Comparison of ENCODE assay signal across 8 cellular contexts in the genomic region with DNA sequence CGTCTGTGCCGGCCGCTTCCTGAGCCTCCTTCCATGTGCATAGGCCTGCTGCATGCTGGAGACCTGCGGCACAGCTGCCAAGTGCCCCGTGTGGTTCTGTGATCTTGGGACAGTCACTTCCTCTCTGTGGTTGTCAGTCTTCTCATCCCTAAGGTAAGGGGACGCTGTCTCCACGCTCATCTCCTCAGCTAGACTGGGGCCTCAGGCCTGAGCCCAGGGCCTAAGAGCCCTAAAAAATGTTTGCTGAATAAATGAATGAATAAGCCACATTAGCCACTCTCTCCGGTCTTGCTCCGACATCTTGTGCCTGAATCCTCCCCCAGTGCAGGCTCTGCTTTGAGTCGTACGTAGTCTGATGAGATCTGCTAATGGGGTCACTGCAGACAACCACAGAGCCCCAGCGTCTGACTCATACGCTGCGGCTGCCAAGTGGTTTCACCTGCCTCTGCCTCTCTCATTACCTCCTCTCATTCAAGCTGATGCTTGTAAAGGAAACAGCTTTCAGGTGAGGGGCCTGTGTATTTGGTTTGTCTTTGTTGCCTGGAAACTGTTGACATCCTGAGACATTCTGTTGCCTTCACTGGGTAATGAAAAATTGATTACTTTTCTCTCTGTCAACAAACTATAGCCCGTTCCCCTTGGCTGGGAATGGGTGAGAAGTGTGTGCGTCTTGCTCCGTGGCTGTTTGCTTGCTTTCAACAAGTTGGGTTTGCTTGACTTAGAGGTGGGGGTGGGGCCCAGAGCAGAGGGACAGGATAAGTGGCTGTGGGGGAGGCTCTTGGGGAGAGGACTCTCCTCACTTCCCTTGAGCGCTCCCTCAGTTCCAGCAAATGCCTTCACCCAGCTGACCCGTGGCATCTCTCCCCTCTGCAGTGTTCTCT. TPM values are rescaled to one million over a fixed set of nuclear protein-coding genes. Genes with fewer than 3 reads are reported as not detected.
DNase-seq lines count a peak whose midpoint lies in the region; ATAC-seq and TF ChIP-seq lines count a peak whose summit lies in the region.

No MANE protein-coding gene starts in this region.

- H3K27ac ChIP-seq in smooth muscle cell (ENCODE audit: low read depth) (peak overlapping the region; percentile 91), left ventricle myocardium inferior (replicated peaks) (no peak overlapping the region), dorsolateral prefrontal cortex (no peak overlapping the region)

- H3K36me3 ChIP-seq in smooth muscle cell (ENCODE audit: low read depth) (no peaks in the 10 kb centered on the region), left ventricle myocardium inferior (no peaks in the 10 kb centered on the region)

- no peaks in the 10 kb centered on the region for H3K9me3 Mint-ChIP-seq in endothelial cell (ENCODE audit: unreplicated experiment)

- H3K27me3 ChIP-seq in smooth muscle cell (ENCODE audit: low read depth) (no peaks in the 10 kb centered on the region), left ventricle myocardium inferior (ENCODE audit: low read depth) (no peaks in the 10 kb centered on the region), dorsolateral prefrontal cortex (no peaks in the 10 kb centered on the region)

- peak; percentile 75 for ATAC-seq in GM21529 (IDR thresholded peaks at IDR 0.05; ENCODE audit: unreplicated experiment)

- H3K27me3 Mint-ChIP-seq in endothelial cell (ENCODE audit: unreplicated experiment), result no peaks in the 10 kb centered on the region

- H3K36me3 Mint-ChIP-seq in endothelial cell (ENCODE audit: low read depth, unreplicated experiment), result no peaks in the 10 kb centered on the region

- H3K9me3 ChIP-seq in smooth muscle cell (replicated peaks; ENCODE audit: low read depth), result no peaks in the 10 kb centered on the region
- H3K9me3 ChIP-seq in left ventricle myocardium inferior (replicated peaks), result no peaks in the 10 kb centered on the region

- H3K79me2 ChIP-seq in smooth muscle cell (ENCODE audit: low read depth), result no peaks in the 10 kb centered on the region

- no peak overlapping the region for H3K4me3 ChIP-seq in smooth muscle cell
- no peak overlapping the region for H3K4me3 ChIP-seq in left ventricle myocardium inferior
- no peak overlapping the region for H3K4me3 ChIP-seq in dorsolateral prefrontal cortex

- H4K20me1 ChIP-seq in smooth muscle cell (ENCODE audit: low read depth), result no peaks in the 10 kb centered on the region

- intact Hi-C loops in left ventricle myocardium inferior (cut with micrococcal nuclease) (no loop called here), dorsolateral prefrontal cortex (cut with DNase I) (no loop called here)

- peak overlapping the region; percentile 4 for H3K27ac Mint-ChIP-seq in endothelial cell (ENCODE audit: unreplicated experiment)

- DNase-seq in NCI-H345 (lab: John Stamatoyannopoulos, UW), result peak; percentile 87
- peak; percentile 88 for DNase-seq in activated CD8-positive, alpha-beta memory T cell treated with anti-CD3 and anti-CD28 coated beads for 24 hours
- DNase-seq in endothelial cell (ENCODE audit: low spot score), result no peak
- no peak for DNase-seq in smooth muscle cell (lab: John Stamatoyannopoulos, UW; ENCODE audit: unreplicated experiment)
- DNase-seq in AG20443 (ENCODE audit: low spot score), result no peak
- DNase-seq in left ventricle myocardium inferior, result no peak
- no peak for DNase-seq in dorsolateral prefrontal cortex

- no peak for TF ChIP-seq CTCF in endothelial cell (IDR thresholded peaks at IDR 0.05; ENCODE audit: unreplicated experiment)
- no peak for TF ChIP-seq CTCF in smooth muscle cell (IDR thresholded peaks at IDR 0.05; ENCODE audit: borderline replicate concordance, insufficient read depth, poor library complexity, severe bottlenecking)
- TF ChIP-seq CTCF in left ventricle myocardium inferior (IDR thresholded peaks at IDR 0.05; ENCODE audit: borderline replicate concordance), result no peak
- TF ChIP-seq CTCF in dorsolateral prefrontal cortex (IDR thresholded peaks at IDR 0.05 in 54 of 56, conservative IDR thresholded peaks at IDR 0.05 in 2 of 56; ENCODE audit: low read depth in 1 of 56, partially characterized antibody in 56 of 56), result no peak

- H3K9ac ChIP-seq in smooth muscle cell (ENCODE audit: low read depth), result peak overlapping the region; percentile 81

- H3K4me2 ChIP-seq in smooth muscle cell, result peak overlapping the region; percentile 49

- WGBS in smooth muscle cell (ENCODE audit: low lambda C conversion rate), result 41% methylated on average over 19 of the region's 19 CpGs

- peaks cover 6% of the 10 kb centered on the region for H3K4me1 Mint-ChIP-seq in endothelial cell (ENCODE audit: unreplicated experiment)

- H3K4me1 ChIP-seq in smooth muscle cell (ENCODE audit: low read depth) (peaks cover 14% of the 10 kb centered on the region), left ventricle myocardium inferior (peaks cover 3% of the 10 kb centered on the region)

- H3F3A ChIP-seq in smooth muscle cell (ENCODE audit: low read depth), result peaks cover 15% of the 10 kb centered on the region

- no peak overlapping the region for H3K4me3 Mint-ChIP-seq in endothelial cell (ENCODE audit: unreplicated experiment)

- peak overlapping the region; percentile 15 for H2AFZ ChIP-seq in smooth muscle cell (ENCODE audit: low read depth)

RNA-seq across cellular contexts. Expression of gene RPLP1, which starts 15.9 kb away (rescaled TPM):
- total RNA-seq in endothelial cell (ENCODE audit: unreplicated experiment), result 1,903 TPM
- 321 and 375 TPM in 2 replicates for total RNA-seq in smooth muscle cell
- 1,155 and 1,251 TPM in 2 replicates for polyA plus RNA-seq in smooth muscle cell
- total RNA-seq in left ventricle myocardium inferior, result 1,299 TPM
- total RNA-seq in dorsolateral prefrontal cortex, result 100 to 1,000 TPM; 273 to 656 (median 397) TPM

RNA-seq across cellular contexts. Expression of gene KIF23, which starts 54.3 kb away (rescaled TPM):
- total RNA-seq in endothelial cell (ENCODE audit: unreplicated experiment), result 9.5 TPM
- total RNA-seq in smooth muscle cell, result 37.4 and 44.1 TPM in 2 replicates
- 14.3 and 15.0 TPM in 2 replicates for polyA plus RNA-seq in smooth muscle cell
- 0.38 TPM for total RNA-seq in left ventricle myocardium inferior
- 1 to 10 TPM in 60 of 120 experiments, under 1 TPM in 58, not detected in 2; 0.22 to 3.1 (median 1.0) TPM for total RNA-seq in dorsolateral prefrontal cortex

Comparison
In these comparisons a context has a peak if more than half of its experiments do, and no peak if none do; other contexts are left out.
1. DNase-seq: peak in NCI-H345 (single experiment) and activated CD8-positive, alpha-beta memory T cell treated with anti-CD3 and anti-CD28 coated beads for 24 hours (single experiment); none in endothelial cell (single experiment), smooth muscle cell (single experiment), AG20443 (single experiment), left ventricle myocardium inferior (single experiment) and dorsolateral prefrontal cortex (0 of 10).